8 cellular contexts compared by ENCODE assay signal in the genomic region with DNA sequence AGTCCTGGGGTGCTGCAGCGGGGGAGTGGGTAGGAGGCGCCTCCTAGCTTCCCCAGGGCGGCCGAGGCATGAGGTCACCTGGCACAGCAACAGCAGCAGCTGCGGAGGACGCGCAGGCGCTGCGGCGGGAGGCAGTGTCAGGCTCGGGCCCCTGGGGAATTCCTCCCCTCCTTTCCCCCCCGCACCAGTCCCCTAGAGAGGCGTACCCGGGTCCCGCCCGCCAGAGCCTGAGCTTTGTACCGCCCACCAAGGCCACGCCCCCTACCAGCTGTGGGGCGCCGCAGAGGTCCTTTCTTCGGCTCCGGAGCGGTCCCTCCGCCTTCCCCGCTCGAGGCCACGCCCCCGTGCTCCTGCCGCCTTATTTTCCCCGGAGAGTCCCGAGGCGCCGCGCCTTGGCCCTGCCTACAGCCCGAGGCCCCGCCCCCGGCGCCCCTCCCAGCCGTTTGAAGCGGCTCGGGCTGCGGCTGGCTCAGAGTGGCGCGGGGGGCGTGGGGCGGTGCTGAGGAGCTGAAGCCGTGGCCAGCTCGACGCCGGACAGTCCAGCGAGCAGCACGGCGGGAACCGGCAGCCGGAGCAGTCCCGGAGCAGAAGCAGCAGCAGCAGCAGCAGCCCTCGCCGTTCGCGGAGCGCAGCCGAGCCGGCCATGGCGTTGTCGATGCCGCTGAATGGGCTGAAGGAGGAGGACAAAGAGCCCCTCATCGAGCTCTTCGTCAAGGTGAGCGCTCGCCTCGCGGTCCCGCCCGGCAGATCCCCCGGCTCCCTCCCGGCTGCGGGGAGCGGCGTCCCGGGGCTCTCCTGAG. TPM values are rescaled to one million over a fixed set of nuclear protein-coding genes. Genes with fewer than 3 reads are reported as not detected.
DNase-seq lines count a peak whose midpoint lies in the region; ATAC-seq and TF ChIP-seq lines count a peak whose summit lies in the region.

A gene (plus strand): TSS at position 537 of the 800 bp plus-strand sequence. CDS start 107 bp downstream, at position 644.

- H3K27ac Mint-ChIP-seq in activated T-cell treated with anti-CD3 and anti-CD28 coated beads, Interleukin-2, amount 50 U/mL, for 24 hours, result peak within 1 kb of the TSS; percentile 84

- peak; percentile 68 for ATAC-seq in GM21529 (IDR thresholded peaks at IDR 0.05; ENCODE audit: unreplicated experiment)

- H3K27me3 ChIP-seq in esophagus (ENCODE audit: control insufficient read depth in 1 of 2, insufficient read depth in 2 of 2, low read length in 2 of 2), result no peaks in the 10 kb centered on the region
- H3K27me3 ChIP-seq in muscle layer of colon (ENCODE audit: control insufficient read depth in 1 of 2, insufficient read depth in 2 of 2, low read length in 2 of 2), result no peaks in the 10 kb centered on the region

- peak within 1 kb of the TSS; percentile 85 for H3K4me3 Mint-ChIP-seq in activated T-cell treated with anti-CD3 and anti-CD28 coated beads, Interleukin-2, amount 50 U/mL, for 24 hours

- no peaks in the 10 kb centered on the region for H3K9me3 Mint-ChIP-seq in activated T-cell treated with anti-CD3 and anti-CD28 coated beads, Interleukin-2, amount 50 U/mL, for 24 hours

- H3K4me3 ChIP-seq in esophagus (ENCODE audit: low read depth in 1 of 2, low read length in 2 of 2) (peak within 1 kb of the TSS; percentile 62 to 88), muscle layer of colon (ENCODE audit: low read depth in 1 of 2, low read length in 2 of 2) (peak within 1 kb of the TSS; percentile 91 to 98)

- peak; percentile 45; the same call in 1 of the 2 replicates for TF ChIP-seq EP300 in Ishikawa (IDR thresholded peaks at IDR 0.05; ENCODE audit: borderline replicate concordance)

- WGBS in esophagus, 2 donors, result 0% methylated on average over 61 to 80 of the region's 80 CpGs

- no peaks in the 10 kb centered on the region for H3K9me3 ChIP-seq in esophagus (ENCODE audit: control insufficient read depth in 2 of 2, insufficient read depth in 1 of 2, low read depth in 1 of 2, low read length in 1 of 2)
- no peaks in the 10 kb centered on the region for H3K9me3 ChIP-seq in muscle layer of colon (ENCODE audit: low read length)

- TF ChIP-seq RAD21 in Ishikawa (IDR thresholded peaks at IDR 0.05; ENCODE audit: low read depth), result peak; percentile 21; the same call in 1 of the 2 replicates

- peaks cover 49% of the 10 kb centered on the region for H3K4me1 Mint-ChIP-seq in activated T-cell treated with anti-CD3 and anti-CD28 coated beads, Interleukin-2, amount 50 U/mL, for 24 hours (ENCODE audit: low read depth)

- H3K36me3 ChIP-seq in esophagus (ENCODE audit: control insufficient read depth in 2 of 2, insufficient read depth in 2 of 2, low read length in 1 of 2), result no peaks in the 10 kb centered on the region
- H3K36me3 ChIP-seq in muscle layer of colon (ENCODE audit: insufficient read depth, low read length), result no peaks in the 10 kb centered on the region

- H3K27ac ChIP-seq in esophagus (ENCODE audit: low read depth in 2 of 2, low read length in 1 of 2), result peak within 1 kb of the TSS; percentile 89
- H3K27ac ChIP-seq in muscle layer of colon (ENCODE audit: low read depth, low read length), result peak within 1 kb of the TSS; percentile 92

- H3K9ac ChIP-seq in muscle layer of colon (ENCODE audit: low read length), result peak within 1 kb of the TSS; percentile 77

- DNase-seq in DMS114 treated with DMSO at 0.1 percent for 48 hours (lab: John Stamatoyannopoulos, UW; ENCODE audit: unreplicated experiment), result peak; percentile 95
- peak; percentile 100 for DNase-seq in activated T-cell treated with anti-CD3 and anti-CD28 coated beads, Interleukin-2, amount 50 U/mL, for 24 hours
- peak; percentile 99 for DNase-seq in stimulated activated CD8-positive, alpha-beta memory T cell treated with anti-CD3 and anti-CD28 coated beads, Interleukin-7, amount 100 ng/mL, for 24 hours (ENCODE audit: low read depth)

- peaks cover 11% of the 10 kb centered on the region for H3K27me3 Mint-ChIP-seq in activated T-cell treated with anti-CD3 and anti-CD28 coated beads, Interleukin-2, amount 50 U/mL, for 24 hours

- H3K4me1 ChIP-seq in esophagus (ENCODE audit: control insufficient read depth in 2 of 2, insufficient read depth in 2 of 2, low read length in 1 of 2), result no peaks in the 10 kb centered on the region
- H3K4me1 ChIP-seq in muscle layer of colon (ENCODE audit: insufficient read depth, low read length), result peaks cover 28% of the 10 kb centered on the region

- H3K36me3 Mint-ChIP-seq in activated T-cell treated with anti-CD3 and anti-CD28 coated beads, Interleukin-2, amount 50 U/mL, for 24 hours (ENCODE audit: low read depth), result peaks cover 3% of the 10 kb centered on the region

TF ChIP-seq in Ishikawa, 13 proteins besides CTCF, POLR2A, EP300 and RAD21 (continues in another document):
- TF ChIP-seq, protein P1, sequence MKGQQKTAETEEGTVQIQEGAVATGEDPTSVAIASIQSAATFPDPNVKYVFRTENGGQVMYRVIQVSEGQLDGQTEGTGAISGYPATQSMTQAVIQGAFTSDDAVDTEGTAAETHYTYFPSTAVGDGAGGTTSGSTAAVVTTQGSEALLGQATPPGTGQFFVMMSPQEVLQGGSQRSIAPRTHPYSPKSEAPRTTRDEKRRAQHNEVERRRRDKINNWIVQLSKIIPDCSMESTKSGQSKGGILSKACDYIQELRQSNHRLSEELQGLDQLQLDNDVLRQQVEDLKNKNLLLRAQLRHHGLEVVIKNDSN (IDR thresholded peaks at IDR 0.05), result peak; percentile 67; the same call in 1 of the 2 replicates
- TF ChIP-seq CREB1 (IDR thresholded peaks at IDR 0.05; ENCODE audit: low read depth) (no peak), YY1 (IDR thresholded peaks at IDR 0.05; ENCODE audit: low read depth) (0 out of 2 replicates have a peak, but pooled peaks have one; percentile 46), EGR1 (IDR thresholded peaks at IDR 0.05) (0 out of 2 replicates have a peak, but pooled peaks have one; percentile 47), TEAD4 (IDR thresholded peaks at IDR 0.05) (peak; percentile 70), ZBTB7A (IDR thresholded peaks at IDR 0.05; ENCODE audit: low read depth) (peak; percentile 47; the same call in 1 of the 2 replicates)
- TF ChIP-seq, protein P2, sequence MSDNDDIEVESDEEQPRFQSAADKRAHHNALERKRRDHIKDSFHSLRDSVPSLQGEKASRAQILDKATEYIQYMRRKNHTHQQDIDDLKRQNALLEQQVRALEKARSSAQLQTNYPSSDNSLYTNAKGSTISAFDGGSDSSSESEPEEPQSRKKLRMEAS (IDR thresholded peaks at IDR 0.05), result peak; percentile 76

TF ChIP-seq in PFSK-1, 5 proteins besides CTCF, POLR2A, EP300 and RAD21:
- TF ChIP-seq POLR2AphosphoS5 (IDR thresholded peaks at IDR 0.05; ENCODE audit: low read depth, low read length) (peak; percentile 95), TAF1 (IDR thresholded peaks at IDR 0.05; ENCODE audit: borderline replicate concordance, insufficient read depth, low read length) (peak; percentile 98), SIN3A (IDR thresholded peaks at IDR 0.05; ENCODE audit: borderline replicate concordance, insufficient read depth, low read length) (peak; percentile 71; the same call in 1 of the 2 replicates), FOXP2 (optimal IDR thresholded peaks at IDR 0.05; ENCODE audit: borderline replicate concordance, extremely low read depth, extremely low read length, insufficient read depth) (peak; percentile 91)
- TF ChIP-seq, protein P3, sequence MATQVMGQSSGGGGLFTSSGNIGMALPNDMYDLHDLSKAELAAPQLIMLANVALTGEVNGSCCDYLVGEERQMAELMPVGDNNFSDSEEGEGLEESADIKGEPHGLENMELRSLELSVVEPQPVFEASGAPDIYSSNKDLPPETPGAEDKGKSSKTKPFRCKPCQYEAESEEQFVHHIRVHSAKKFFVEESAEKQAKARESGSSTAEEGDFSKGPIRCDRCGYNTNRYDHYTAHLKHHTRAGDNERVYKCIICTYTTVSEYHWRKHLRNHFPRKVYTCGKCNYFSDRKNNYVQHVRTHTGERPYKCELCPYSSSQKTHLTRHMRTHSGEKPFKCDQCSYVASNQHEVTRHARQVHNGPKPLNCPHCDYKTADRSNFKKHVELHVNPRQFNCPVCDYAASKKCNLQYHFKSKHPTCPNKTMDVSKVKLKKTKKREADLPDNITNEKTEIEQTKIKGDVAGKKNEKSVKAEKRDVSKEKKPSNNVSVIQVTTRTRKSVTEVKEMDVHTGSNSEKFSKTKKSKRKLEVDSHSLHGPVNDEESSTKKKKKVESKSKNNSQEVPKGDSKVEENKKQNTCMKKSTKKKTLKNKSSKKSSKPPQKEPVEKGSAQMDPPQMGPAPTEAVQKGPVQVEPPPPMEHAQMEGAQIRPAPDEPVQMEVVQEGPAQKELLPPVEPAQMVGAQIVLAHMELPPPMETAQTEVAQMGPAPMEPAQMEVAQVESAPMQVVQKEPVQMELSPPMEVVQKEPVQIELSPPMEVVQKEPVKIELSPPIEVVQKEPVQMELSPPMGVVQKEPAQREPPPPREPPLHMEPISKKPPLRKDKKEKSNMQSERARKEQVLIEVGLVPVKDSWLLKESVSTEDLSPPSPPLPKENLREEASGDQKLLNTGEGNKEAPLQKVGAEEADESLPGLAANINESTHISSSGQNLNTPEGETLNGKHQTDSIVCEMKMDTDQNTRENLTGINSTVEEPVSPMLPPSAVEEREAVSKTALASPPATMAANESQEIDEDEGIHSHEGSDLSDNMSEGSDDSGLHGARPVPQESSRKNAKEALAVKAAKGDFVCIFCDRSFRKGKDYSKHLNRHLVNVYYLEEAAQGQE (IDR thresholded peaks at IDR 0.05; ENCODE audit: insufficient read depth in 1 of 2, low read depth in 2 of 2, low read length in 2 of 2), result peak; percentile 55 to 68; a peak in 3 of 4 replicates
TF ChIP-seq in PFSK-1: peak in this region for 5.

RNA-seq across cellular contexts. Expression of the gene that starts here (rescaled TPM):
- 504 TPM for polyA plus RNA-seq in PFSK-1 (2012; ENCODE audit: insufficient read length, low read depth)
- polyA plus RNA-seq in esophagus, result 10 to 100 TPM; 15.3 to 29.8 TPM

Comparison
In these comparisons a context has a peak if more than half of its experiments do, and no peak if none do; other contexts are left out.
1. Peak in every context shown above with its lines: DNase-seq, ATAC-seq, H3K4me3 ChIP-seq and H3K27ac ChIP-seq.